Comparison of ENCODE assay signal across 8 cellular contexts in the genomic region with DNA sequence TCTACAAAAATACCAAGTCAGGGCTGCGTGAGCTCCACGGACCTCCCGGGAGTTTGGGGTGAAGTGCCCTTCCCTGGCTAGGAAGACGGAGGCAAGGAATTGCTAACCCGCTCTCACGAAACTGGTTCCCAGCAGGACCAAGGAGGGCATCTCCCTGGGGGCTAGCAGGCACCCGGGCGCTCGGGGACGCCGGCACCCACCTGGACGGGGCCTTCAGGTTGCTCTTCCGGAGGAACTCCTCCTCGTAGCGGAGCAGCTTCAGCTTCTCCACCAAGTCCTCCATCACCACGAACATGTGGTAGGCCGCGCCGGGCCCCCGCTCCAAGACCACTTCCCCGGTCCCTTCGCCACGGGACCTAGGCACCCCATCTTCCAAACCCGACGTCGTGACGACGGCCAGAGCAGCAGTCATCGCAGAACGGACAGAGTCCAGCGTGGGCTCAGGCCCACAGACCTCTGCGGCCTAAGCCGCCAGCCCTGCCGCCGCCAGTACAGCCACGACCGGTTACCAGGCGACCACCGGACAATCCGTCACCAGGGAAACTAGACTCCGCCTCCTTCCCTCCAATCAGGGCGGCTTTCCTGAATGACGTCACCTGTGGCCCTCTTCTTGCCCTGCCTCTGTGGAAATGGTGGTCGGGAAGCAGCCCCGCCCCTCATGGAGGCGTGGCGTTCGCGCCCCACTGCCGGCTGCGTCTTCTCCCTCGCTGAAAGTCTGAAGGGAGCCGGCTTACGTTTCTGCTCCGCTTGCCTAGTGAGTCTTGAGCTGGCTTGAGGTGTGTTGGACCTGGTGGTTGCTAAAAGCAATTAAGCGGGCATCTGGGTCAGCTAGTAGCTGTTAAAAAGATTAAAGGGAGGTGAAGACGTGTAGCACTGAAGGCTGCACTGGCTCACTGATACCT. TPM values are rescaled to one million over a fixed set of nuclear protein-coding genes. Genes with fewer than 3 reads are reported as not detected.
DNase-seq lines count a peak whose midpoint lies in the region; ATAC-seq lines count a peak whose summit lies in the region.

A gene with protein sequence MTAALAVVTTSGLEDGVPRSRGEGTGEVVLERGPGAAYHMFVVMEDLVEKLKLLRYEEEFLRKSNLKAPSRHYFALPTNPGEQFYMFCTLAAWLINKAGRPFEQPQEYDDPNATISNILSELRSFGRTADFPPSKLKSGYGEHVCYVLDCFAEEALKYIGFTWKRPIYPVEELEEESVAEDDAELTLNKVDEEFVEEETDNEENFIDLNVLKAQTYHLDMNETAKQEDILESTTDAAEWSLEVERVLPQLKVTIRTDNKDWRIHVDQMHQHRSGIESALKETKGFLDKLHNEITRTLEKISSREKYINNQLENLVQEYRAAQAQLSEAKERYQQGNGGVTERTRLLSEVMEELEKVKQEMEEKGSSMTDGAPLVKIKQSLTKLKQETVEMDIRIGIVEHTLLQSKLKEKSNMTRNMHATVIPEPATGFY (minus strand): TSS at position 514 of the 902 bp plus-strand sequence. CDS start 102 bp downstream, at position 412.

- peaks cover 29% of the 10 kb centered on the region for H3K4me1 ChIP-seq in BLaER1

- H3K27me3 ChIP-seq in BLaER1, result no peaks in the 10 kb centered on the region

- H3K9ac ChIP-seq in BLaER1, result peak within 1 kb of the TSS; percentile 75

- ATAC-seq in GM19351 (IDR thresholded peaks at IDR 0.05; ENCODE audit: unreplicated experiment), result peak; percentile 89
- peak; percentile 96 for ATAC-seq in HG03521 (IDR thresholded peaks at IDR 0.05; ENCODE audit: unreplicated experiment)
- ATAC-seq in left lobe of liver, result peak; percentile 98

- no peak within 1 kb of the TSS for H3K27ac ChIP-seq in BLaER1

- no peaks in the 10 kb centered on the region for H4K20me1 ChIP-seq in BLaER1

- H3K27ac Mint-ChIP-seq in dendritic cell treated with granulocyte-macrophage colony-stimulating factor and Interleukin-4, amounts not matched to agents 40 ng/mL and 50 ng/mL, for 4 days, result peak within 1 kb of the TSS; percentile 94

- H3K4me1 Mint-ChIP-seq in dendritic cell treated with granulocyte-macrophage colony-stimulating factor and Interleukin-4, amounts not matched to agents 40 ng/mL and 50 ng/mL, for 4 days (ENCODE audit: low read depth), result peaks cover 40% of the 10 kb centered on the region

- no peaks in the 10 kb centered on the region for H3K9me3 ChIP-seq in BLaER1

- no peaks in the 10 kb centered on the region for H3K27me3 Mint-ChIP-seq in dendritic cell treated with granulocyte-macrophage colony-stimulating factor and Interleukin-4, amounts not matched to agents 40 ng/mL and 50 ng/mL, for 4 days

- H3K36me3 Mint-ChIP-seq in dendritic cell treated with granulocyte-macrophage colony-stimulating factor and Interleukin-4, amounts not matched to agents 40 ng/mL and 50 ng/mL, for 4 days (ENCODE audit: low read depth), result peaks cover 8% of the 10 kb centered on the region

- intact Hi-C loops in dendritic cell treated with granulocyte-macrophage colony-stimulating factor and Interleukin-4, amounts not matched to agents 40 ng/mL and 50 ng/mL, for 4 days (cut with micrococcal nuclease), result loop anchor here (2.0 to 5.0 kb wide), 4 partner anchors 71 to 185 kb away; a partner anchor contains a TSS

- no peaks in the 10 kb centered on the region for H3K9me3 Mint-ChIP-seq in dendritic cell treated with granulocyte-macrophage colony-stimulating factor and Interleukin-4, amounts not matched to agents 40 ng/mL and 50 ng/mL, for 4 days

- H3K4me3 ChIP-seq in BLaER1, result peak within 1 kb of the TSS; percentile 84

- H3K4me2 ChIP-seq in BLaER1, result peak within 1 kb of the TSS; percentile 95

- no peaks in the 10 kb centered on the region for H3K36me3 ChIP-seq in BLaER1

- DNase-seq in NCI-H748 (lab: John Stamatoyannopoulos, UW; ENCODE audit: unreplicated experiment) (peak; percentile 96), left lobe of liver (ENCODE audit: low spot score) (peak; percentile 95)
- DNase-seq in activated CD4-positive, alpha-beta T cell treated with anti-CD3 and anti-CD28 coated beads, Interleukin-2, amount 50 U/mL, for 24 hours (ENCODE audit: low read depth in 1 of 2, low spot score in 1 of 2), result peak; percentile 84 to 95
- peak; percentile 93 for DNase-seq in stimulated activated CD4-positive, alpha-beta T cell treated with anti-CD3 and anti-CD28 coated beads, Interleukin-2, amount 100 ng/mL, for 4 hours (ENCODE audit: low read depth)

- H3K4me3 Mint-ChIP-seq in dendritic cell treated with granulocyte-macrophage colony-stimulating factor and Interleukin-4, amounts not matched to agents 40 ng/mL and 50 ng/mL, for 4 days, result peak within 1 kb of the TSS; percentile 86

RNA-seq across cellular contexts. Expression of the gene that starts here (rescaled TPM):
- total RNA-seq in left lobe of liver, result 3.8 TPM
